Comparison of ENCODE assay signal across 20 cellular contexts in the genomic region with DNA sequence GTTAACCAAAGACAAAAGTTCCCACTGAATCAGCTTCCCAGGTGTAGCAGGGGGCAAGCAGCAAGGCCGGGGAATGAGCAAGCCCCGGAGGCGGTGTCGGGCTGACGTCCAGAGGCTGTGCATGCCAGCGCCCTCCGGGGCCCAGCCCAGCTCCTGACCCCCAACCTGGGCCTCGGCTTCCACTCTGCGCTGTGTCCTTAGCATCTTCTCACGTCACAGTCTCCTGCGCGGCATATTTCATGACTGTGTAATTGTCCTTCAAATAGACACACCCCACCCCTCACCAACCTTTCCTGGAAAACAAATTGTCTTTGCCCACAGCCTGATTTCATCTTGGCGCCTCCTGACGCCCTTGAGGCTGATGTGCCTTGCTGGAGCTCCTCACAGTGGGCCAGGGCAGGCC.
DNase-seq lines count a peak whose midpoint lies in the region; ATAC-seq and TF ChIP-seq lines count a peak whose summit lies in the region.
"Had no signal": no experiment of that assay in that cellular context is flagged by ENCODE, and none has a peak within 500 bp of the region (broad histone marks: within the 10 kb centered on the region; RNA-seq: fewer than 3 reads in every experiment).

No MANE protein-coding gene starts in this region.

- H3K9me3 ChIP-seq in breast epithelium (no peaks in the 10 kb centered on the region), mammary epithelial cell (replicated peaks; ENCODE audit: insufficient read depth, low read length) (no peaks in the 10 kb centered on the region), neural progenitor cell (ENCODE audit: low read depth) (no peaks in the 10 kb centered on the region), upper lobe of right lung (no peaks in the 10 kb centered on the region), endodermal cell (ENCODE audit: control insufficient read depth, low read length) (no peaks in the 10 kb centered on the region)
- H3K9me3 ChIP-seq: BLaER1, testis had no signal

- CTCF ChIA-PET in mammary epithelial cell (lab: Charles Lee; ENCODE audit: low non-redundant PET): no interaction called here

- no peaks in the 10 kb centered on the region for H3K27me3 ChIP-seq in breast epithelium
- no peaks in the 10 kb centered on the region for H3K27me3 ChIP-seq in mammary epithelial cell (ENCODE audit: insufficient read depth, low read length)
- H3K27me3 ChIP-seq in neural progenitor cell: no peaks in the 10 kb centered on the region
- H3K27me3 ChIP-seq in upper lobe of right lung: no peaks in the 10 kb centered on the region
- H3K27me3 ChIP-seq in endodermal cell (ENCODE audit: control insufficient read depth, insufficient read depth, low read length, poor library complexity, severe bottlenecking): no peaks in the 10 kb centered on the region
- H3K27me3 ChIP-seq: BLaER1, testis had no signal

- H3K27ac Mint-ChIP-seq in neural progenitor cell: peak overlapping the region; percentile 43
- no peak overlapping the region for H3K27ac Mint-ChIP-seq in endodermal cell
- H3K27ac Mint-ChIP-seq: activated CD8-positive, alpha-beta T cell treated with anti-CD3 and anti-CD28 coated beads, Interleukin-2, amount 10 ng/mL, durations not matched to agents 7 days and 5 days; activated naive CD8-positive, alpha-beta T cell treated with anti-CD3 and anti-CD28 coated beads, Interleukin-2, amount 50 U/mL, for 24 hours; activated T-cell treated with anti-CD3 and anti-CD28 coated beads, Interleukin-2, amount 50 U/mL, for 72 hours; mesothelial cell of epicardium had no signal

- H3K4me3 ChIP-seq in breast epithelium (no peak overlapping the region), mammary epithelial cell (replicated peaks in 1 of 3; ENCODE audit: insufficient read depth in 1 of 3, low read depth in 2 of 3, low read length in 3 of 3) (no peak overlapping the region), fibroblast of pulmonary artery (replicated peaks; ENCODE audit: low read depth, low read length) (no peak overlapping the region), neural progenitor cell (no peak overlapping the region), upper lobe of right lung (no peak overlapping the region), endodermal cell (ENCODE audit: low read length) (no peak overlapping the region)
- H3K4me3 ChIP-seq: BLaER1, testis had no signal

- H3K79me2 ChIP-seq in mammary epithelial cell (ENCODE audit: insufficient read depth, low read length): no peaks in the 10 kb centered on the region
- H3K79me2 ChIP-seq in neural progenitor cell (ENCODE audit: low read depth): no peaks in the 10 kb centered on the region

- H3K9ac ChIP-seq in mammary epithelial cell (ENCODE audit: insufficient read depth, low read length): no peak overlapping the region
- no peak overlapping the region for H3K9ac ChIP-seq in neural progenitor cell
- no peak overlapping the region for H3K9ac ChIP-seq in endodermal cell (ENCODE audit: extremely low read depth, low read length, poor library complexity, severe bottlenecking)
- H3K9ac ChIP-seq: BLaER1 had no signal

- H4K20me1 ChIP-seq in mammary epithelial cell (ENCODE audit: insufficient read depth, low read length) (no peaks in the 10 kb centered on the region), neural progenitor cell (ENCODE audit: low read depth) (no peaks in the 10 kb centered on the region)
- H4K20me1 ChIP-seq: BLaER1 had no signal

- no peaks in the 10 kb centered on the region for H3K36me3 ChIP-seq in breast epithelium
- no peaks in the 10 kb centered on the region for H3K36me3 ChIP-seq in mammary epithelial cell (ENCODE audit: insufficient read depth, low read length)
- no peaks in the 10 kb centered on the region for H3K36me3 ChIP-seq in neural progenitor cell
- H3K36me3 ChIP-seq in upper lobe of right lung: no peaks in the 10 kb centered on the region
- no peaks in the 10 kb centered on the region for H3K36me3 ChIP-seq in endodermal cell (ENCODE audit: control insufficient read depth, insufficient read depth, low read length)
- H3K36me3 ChIP-seq: BLaER1, WERI-Rb-1 had no signal

- H3K27ac ChIP-seq in breast epithelium: peak overlapping the region; percentile 21 to 66
- no peak overlapping the region for H3K27ac ChIP-seq in mammary epithelial cell (ENCODE audit: insufficient read depth, low read depth, low read length)
- H3K27ac ChIP-seq in neural progenitor cell: no peak overlapping the region
- H3K27ac ChIP-seq in upper lobe of right lung: peak overlapping the region; percentile 69
- no peak overlapping the region for H3K27ac ChIP-seq in endodermal cell (ENCODE audit: low read depth, low read length)
- H3K27ac ChIP-seq: BLaER1, WERI-Rb-1 had no signal

- H3K27me3 Mint-ChIP-seq in neural progenitor cell (ENCODE audit: insufficient read depth, low read depth): peaks cover 2% of the 10 kb centered on the region
- no peaks in the 10 kb centered on the region for H3K27me3 Mint-ChIP-seq in endodermal cell (ENCODE audit: insufficient read depth)
- H3K27me3 Mint-ChIP-seq: activated naive CD8-positive, alpha-beta T cell treated with anti-CD3 and anti-CD28 coated beads, Interleukin-2, amount 50 U/mL, for 24 hours had no signal

- dilution Hi-C loops in mammary epithelial cell (cut with HindIII; ENCODE audit: low sequenced_read_pairs): loop anchor here (5.0 kb wide), 1 partner anchor 78 kb away; no protein-coding TSS in a partner anchor

- H3F3A ChIP-seq in neural progenitor cell (ENCODE audit: low read depth): peaks cover 13% of the 10 kb centered on the region

- no peak overlapping the region for H2AFZ ChIP-seq in mammary epithelial cell (ENCODE audit: low read depth, low read length)
- H2AFZ ChIP-seq in neural progenitor cell (replicated peaks): no peak overlapping the region

- intact Hi-C loops in breast epithelium (cut with DNase I; ENCODE audit: low total_unique reads) (no loop called here), mammary epithelial cell (cut with micrococcal nuclease) (no loop called here), upper lobe of right lung (cut with DNase I) (no loop called here)

- ATAC-seq in upper lobe of right lung: peak; percentile 2
- ATAC-seq: activated CD8-positive, alpha-beta T cell treated with anti-CD3 and anti-CD28 coated beads, Interleukin-2, amount 10 ng/mL, durations not matched to agents 7 days and 5 days; activated naive CD8-positive, alpha-beta T cell treated with anti-CD3 and anti-CD28 coated beads, Interleukin-2, amount 50 U/mL, for 24 hours; activated T-cell treated with anti-CD3 and anti-CD28 coated beads, Interleukin-2, amount 50 U/mL, for 72 hours had no signal

- peaks cover 0 to 6% of the 10 kb centered on the region in 2 donors for H3K4me1 ChIP-seq in breast epithelium
- H3K4me1 ChIP-seq in mammary epithelial cell (ENCODE audit: insufficient read depth, low read length): no peaks in the 10 kb centered on the region
- peaks cover 36% of the 10 kb centered on the region for H3K4me1 ChIP-seq in neural progenitor cell
- peaks cover 70% of the 10 kb centered on the region for H3K4me1 ChIP-seq in upper lobe of right lung
- peaks cover 4% of the 10 kb centered on the region for H3K4me1 ChIP-seq in endodermal cell (ENCODE audit: control insufficient read depth, insufficient read depth, low read length)

- H3K4me1 Mint-ChIP-seq in neural progenitor cell (peaks cover 71% of the 10 kb centered on the region), endodermal cell (peaks cover 18% of the 10 kb centered on the region)
- H3K4me1 Mint-ChIP-seq: immature natural killer cell had no signal

- no peaks in the 10 kb centered on the region for H3K9me3 Mint-ChIP-seq in neural progenitor cell
- H3K9me3 Mint-ChIP-seq in endodermal cell: no peaks in the 10 kb centered on the region
- H3K9me3 Mint-ChIP-seq: activated naive CD8-positive, alpha-beta T cell treated with anti-CD3 and anti-CD28 coated beads, Interleukin-2, amount 50 U/mL, for 24 hours; activated T-cell treated with anti-CD3 and anti-CD28 coated beads, Interleukin-2, amount 50 U/mL, for 72 hours; immature natural killer cell; mesothelial cell of epicardium had no signal

- in situ Hi-C loops in mammary epithelial cell (cut with MboI; ENCODE audit: low sequenced_read_pairs in 2 of 2) (no loop called here), GM13977 (cut with MboI; ENCODE audit: low pct_unique_long_range_greater_than_20kb, low sequenced_read_pairs, unreplicated experiment) (no loop called here)

- TF ChIP-seq CTCF in breast epithelium (IDR thresholded peaks at IDR 0.05) (no peak), mammary epithelial cell (conservative IDR thresholded peaks at IDR 0.05 in 1 of 2, IDR thresholded peaks at IDR 0.05 in 1 of 2; ENCODE audit: extremely low read depth in 1 of 2, insufficient read depth in 1 of 2, low read depth in 1 of 2, low read length in 2 of 2) (no peak), fibroblast of pulmonary artery (IDR thresholded peaks at IDR 0.05; ENCODE audit: low read length, missing control alignments) (no peak), neural progenitor cell (IDR thresholded peaks at IDR 0.05) (no peak), upper lobe of right lung (IDR thresholded peaks at IDR 0.05) (no peak), GM13977 (IDR thresholded peaks at IDR 0.05; ENCODE audit: extremely low read depth, insufficient read depth, missing control alignments) (no peak), endodermal cell (conservative IDR thresholded peaks at IDR 0.05) (no peak)

- BruUV-seq in mammary epithelial cell (replicated peaks; lab: Mats Ljungman, UMichigan): no TSS peak

- TF ChIP-seq POLR2A in breast epithelium (IDR thresholded peaks at IDR 0.05): no peak

- DNase-seq in breast epithelium (ENCODE audit: low spot score in 2 of 2): no peak
- no peak for DNase-seq in mammary epithelial cell
- peak; percentile 38 for DNase-seq in fibroblast of pulmonary artery (ENCODE audit: low read depth)
- DNase-seq in neural progenitor cell (ENCODE audit: low spot score): no peak
- no peak for DNase-seq in upper lobe of right lung
- no peak for DNase-seq in GM13977 (ENCODE audit: low spot score)
- DNase-seq in activated CD4-positive, alpha-beta T cell treated with anti-CD3 and anti-CD28 coated beads for 1 hour: no peak
- DNase-seq in endodermal cell: no peak
- DNase-seq: activated CD8-positive, alpha-beta T cell treated with anti-CD3 and anti-CD28 coated beads, Interleukin-2, amount 10 ng/mL, durations not matched to agents 7 days and 5 days; activated naive CD8-positive, alpha-beta T cell treated with anti-CD3 and anti-CD28 coated beads, Interleukin-2, amount 50 U/mL, for 24 hours; activated T-cell treated with anti-CD3 and anti-CD28 coated beads, Interleukin-2, amount 50 U/mL, for 72 hours; central memory CD4-positive, alpha-beta T cell; GDM1; immature natural killer cell; NCI-H1694; T-helper 1 cell; testis; WERI-Rb-1 had no signal

- peaks cover 3% of the 10 kb centered on the region for H3K36me3 Mint-ChIP-seq in neural progenitor cell
- H3K36me3 Mint-ChIP-seq in endodermal cell (ENCODE audit: low read depth): no peaks in the 10 kb centered on the region
- H3K36me3 Mint-ChIP-seq: immature natural killer cell, mesothelial cell of epicardium had no signal

- H3K4me2 ChIP-seq in mammary epithelial cell (ENCODE audit: insufficient read depth, low read depth, low read length) (no peak overlapping the region), neural progenitor cell (no peak overlapping the region)
- H3K4me2 ChIP-seq: BLaER1 had no signal

- 95% methylated on average over 8 of the region's 14 CpGs for WGBS in mammary epithelial cell (ENCODE audit: low coverage, missing lambda C conversion rate)
- WGBS in endodermal cell (ENCODE audit: insufficient coverage in 1 of 2, insufficient read length in 1 of 2), 2 experiments: 87 to 89% methylated on average over 11 to 14 of the region's 14 CpGs

- no peak overlapping the region for H3K4me3 Mint-ChIP-seq in neural progenitor cell
- H3K4me3 Mint-ChIP-seq in endodermal cell: no peak overlapping the region
- H3K4me3 Mint-ChIP-seq: activated CD8-positive, alpha-beta T cell treated with anti-CD3 and anti-CD28 coated beads, Interleukin-2, amount 10 ng/mL, durations not matched to agents 7 days and 5 days; activated naive CD8-positive, alpha-beta T cell treated with anti-CD3 and anti-CD28 coated beads, Interleukin-2, amount 50 U/mL, for 24 hours; activated T-cell treated with anti-CD3 and anti-CD28 coated beads, Interleukin-2, amount 50 U/mL, for 72 hours; immature natural killer cell; mesothelial cell of epicardium had no signal

Comparison
In these comparisons a context has a peak if more than half of its experiments do, and no peak if none do; other contexts are left out.
1. H3K27ac ChIP-seq: peak in breast epithelium (2 of 2) and upper lobe of right lung (single experiment); none in mammary epithelial cell (single experiment), neural progenitor cell (single experiment) and endodermal cell (single experiment).